ENCODE assay signal across 20 cellular contexts in genomic region chr22:49869091-49869830, GRCh38. TPM values are rescaled to one million over a fixed set of nuclear protein-coding genes. Genes with fewer than 3 reads are reported as not detected.
DNase-seq lines count a peak whose midpoint lies in the region; ATAC-seq and TF ChIP-seq lines count a peak whose summit lies in the region.
"Had no signal": no experiment of that assay in that cellular context is flagged by ENCODE, and none has a peak within 500 bp of the region (broad histone marks: within the 10 kb centered on the region; RNA-seq: fewer than 3 reads in every experiment).

No MANE protein-coding gene starts in this region.

- intact Hi-C loops in CD8-positive, alpha-beta T cell (cut with DNase I, micrococcal nuclease) = loop anchor here in 1 of 2 experiments (5.0 kb wide), 1 partner anchor 42 kb away; the partner anchor contains the start of gene BRD1
- intact Hi-C loops in natural killer cell (cut with micrococcal nuclease) = loop anchor here (2.0 kb wide), 1 partner anchor 14 kb away; no protein-coding TSS in a partner anchor

- peaks cover 25% of the 10 kb centered on the region for H3K4me1 ChIP-seq in CD8-positive, alpha-beta T cell (ENCODE audit: insufficient read depth, low read length)
- H3K4me1 ChIP-seq: colonic mucosa, heart left ventricle, stomach, upper lobe of left lung had no signal

- no peaks in the 10 kb centered on the region for H3K27me3 ChIP-seq in CD8-positive, alpha-beta T cell (ENCODE audit: insufficient read depth, low read length)
- H3K27me3 ChIP-seq: colonic mucosa, heart left ventricle, MG63, stomach, upper lobe of left lung had no signal

- no peak for TF ChIP-seq CTCF in CD8-positive, alpha-beta T cell (IDR thresholded peaks at IDR 0.05)
- no peak for TF ChIP-seq CTCF in natural killer cell (IDR thresholded peaks at IDR 0.05)

- H3K27ac Mint-ChIP-seq in CD8-positive, alpha-beta T cell = peak overlapping the region; percentile 37
- H3K27ac Mint-ChIP-seq in activated naive CD8-positive, alpha-beta T cell treated with anti-CD3 and anti-CD28 coated beads, Interleukin-2, amount 10 ng/mL, durations not matched to agents 7 days and 5 days = peak overlapping the region; percentile 52
- H3K27ac Mint-ChIP-seq in natural killer cell = peak overlapping the region; percentile 84 to 86
- H3K27ac Mint-ChIP-seq: brain had no signal

- H3K4me3 ChIP-seq in CD8-positive, alpha-beta T cell (ENCODE audit: low read depth, low read length) = no peak overlapping the region
- H3K4me3 ChIP-seq: colonic mucosa, heart left ventricle, MG63, skin epidermis, stomach, upper lobe of left lung had no signal

- H3K4me3 Mint-ChIP-seq in CD8-positive, alpha-beta T cell = peak overlapping the region; percentile 8
- H3K4me3 Mint-ChIP-seq in activated naive CD8-positive, alpha-beta T cell treated with anti-CD3 and anti-CD28 coated beads, Interleukin-2, amount 10 ng/mL, durations not matched to agents 7 days and 5 days = no peak overlapping the region
- H3K4me3 Mint-ChIP-seq in natural killer cell = peak overlapping the region; percentile 69
- H3K4me3 Mint-ChIP-seq: activated CD4-positive, alpha-beta T cell treated with anti-CD3 and anti-CD28 coated beads, Interleukin-2, amount 10 ng/mL, durations not matched to agents 7 days and 5 days; brain had no signal

- H3K9me3 ChIP-seq in CD8-positive, alpha-beta T cell (ENCODE audit: low read length) = peaks cover 2% of the 10 kb centered on the region
- peaks cover 17% of the 10 kb centered on the region for H3K9me3 ChIP-seq in KOPT-K1 (ENCODE audit: insufficient read depth, low read length, poor library complexity, severe bottlenecking)
- H3K9me3 ChIP-seq: colonic mucosa had no signal

- H3K36me3 ChIP-seq in CD8-positive, alpha-beta T cell (ENCODE audit: insufficient read depth, low read length) = no peaks in the 10 kb centered on the region
- H3K36me3 ChIP-seq in KOPT-K1 (ENCODE audit: insufficient read depth, low read length) = peaks cover 9% of the 10 kb centered on the region; the same call in 1 of the 2 replicates
- H3K36me3 ChIP-seq: colonic mucosa, upper lobe of left lung had no signal

- in situ Hi-C loops in G401 (cut with HindIII; ENCODE audit: low sequenced_read_pairs) = no loop called here

- H3K27me3 Mint-ChIP-seq in CD8-positive, alpha-beta T cell (ENCODE audit: low read depth) = no peaks in the 10 kb centered on the region
- H3K27me3 Mint-ChIP-seq in activated naive CD8-positive, alpha-beta T cell treated with anti-CD3 and anti-CD28 coated beads, Interleukin-2, amount 10 ng/mL, durations not matched to agents 7 days and 5 days = no peaks in the 10 kb centered on the region
- H3K27me3 Mint-ChIP-seq in natural killer cell (ENCODE audit: low read depth in 2 of 2) = no peaks in the 10 kb centered on the region
- H3K27me3 Mint-ChIP-seq: activated CD4-positive, alpha-beta T cell treated with anti-CD3 and anti-CD28 coated beads, Interleukin-2, amount 10 ng/mL, durations not matched to agents 7 days and 5 days had no signal

- no peak for DNase-seq in CD8-positive, alpha-beta T cell
- no peak for DNase-seq in activated naive CD8-positive, alpha-beta T cell treated with anti-CD3 and anti-CD28 coated beads, Interleukin-2, amount 10 ng/mL, durations not matched to agents 7 days and 5 days
- DNase-seq in natural killer cell (peak; percentile 53), G401 (ENCODE audit: low spot score) (no peak), pons (ENCODE audit: low spot score) (no peak), KG1 (lab: John Stamatoyannopoulos, UW) (no peak)
- DNase-seq: activated CD4-positive, alpha-beta T cell treated with anti-CD3 and anti-CD28 coated beads, Interleukin-2, amount 10 ng/mL, durations not matched to agents 7 days and 5 days; activated T-cell treated with anti-CD3 and anti-CD28 coated beads for 4 hours; colonic mucosa; COR-L47; HCEC 1CT; heart left ventricle; MG63; NCI-H146; stomach; upper lobe of left lung had no signal

- peaks cover 26% of the 10 kb centered on the region for H3K9me3 Mint-ChIP-seq in CD8-positive, alpha-beta T cell
- H3K9me3 Mint-ChIP-seq in activated naive CD8-positive, alpha-beta T cell treated with anti-CD3 and anti-CD28 coated beads, Interleukin-2, amount 10 ng/mL, durations not matched to agents 7 days and 5 days = peaks cover 17% of the 10 kb centered on the region
- H3K9me3 Mint-ChIP-seq in natural killer cell = peaks cover 0 to 2% of the 10 kb centered on the region in 2 donors

- CTCF ChIA-PET in CD8-positive, alpha-beta T cell (lab: Charles Lee) = no interaction called here

- H3K27ac ChIP-seq in CD8-positive, alpha-beta T cell (ENCODE audit: low read depth, low read length) = no peak overlapping the region
- peak overlapping the region; percentile 91 for H3K27ac ChIP-seq in KOPT-K1 (ENCODE audit: low read depth, low read length, poor library complexity, severe bottlenecking)
- H3K27ac ChIP-seq: colonic mucosa, heart left ventricle had no signal

- H3K36me3 Mint-ChIP-seq in CD8-positive, alpha-beta T cell = peaks cover 48% of the 10 kb centered on the region
- H3K36me3 Mint-ChIP-seq in activated naive CD8-positive, alpha-beta T cell treated with anti-CD3 and anti-CD28 coated beads, Interleukin-2, amount 10 ng/mL, durations not matched to agents 7 days and 5 days = peaks cover 63% of the 10 kb centered on the region
- no peaks in the 10 kb centered on the region for H3K36me3 Mint-ChIP-seq in natural killer cell

- POLR2A ChIA-PET in CD8-positive, alpha-beta T cell (lab: Charles Lee) = interaction anchor here (1.3 to 3.9 kb wide), 3 partner anchors 14 to 49 kb away, joined by 3 to 13 read pairs (median 4); partner anchors contain the start of genes ALG12 and CRELD2
- POLR2A ChIA-PET in activated naive CD8-positive, alpha-beta T cell treated with anti-CD3 and anti-CD28 coated beads, Interleukin-2, amount 10 ng/mL, durations not matched to agents 7 days and 5 days (lab: Charles Lee) = no interaction called here

- no peak for ATAC-seq in CD8-positive, alpha-beta T cell
- no peak for ATAC-seq in activated naive CD8-positive, alpha-beta T cell treated with anti-CD3 and anti-CD28 coated beads, Interleukin-2, amount 10 ng/mL, durations not matched to agents 7 days and 5 days (ENCODE audit: low read depth)
- ATAC-seq in natural killer cell = peak; percentile 59 to 78 (median 62)
- ATAC-seq: heart left ventricle, left lobe of liver had no signal

- H3K4me1 Mint-ChIP-seq in CD8-positive, alpha-beta T cell (ENCODE audit: low read depth) = peaks cover 68% of the 10 kb centered on the region
- H3K4me1 Mint-ChIP-seq in activated naive CD8-positive, alpha-beta T cell treated with anti-CD3 and anti-CD28 coated beads, Interleukin-2, amount 10 ng/mL, durations not matched to agents 7 days and 5 days = peaks cover 31% of the 10 kb centered on the region
- peaks cover 63 to 71% of the 10 kb centered on the region in 2 donors for H3K4me1 Mint-ChIP-seq in natural killer cell
- H3K4me1 Mint-ChIP-seq: brain had no signal

RNA-seq across cellular contexts. Expression of gene ZBED4, which starts 15.6 kb away (rescaled TPM):
- 10 to 100 TPM; 16.2 to 16.6 TPM for total RNA-seq in CD8-positive, alpha-beta T cell
- total RNA-seq in activated naive CD8-positive, alpha-beta T cell treated with anti-CD3 and anti-CD28 coated beads, Interleukin-2, amount 10 ng/mL, durations not matched to agents 7 days and 5 days = 10 to 100 TPM; 21.0 to 21.5 TPM
- total RNA-seq in natural killer cell = 10 to 100 TPM; 21.1 to 24.5 (median 22.7) TPM
- total RNA-seq in G401 (2014; rRNA removed; shearing (Covaris generic)) = 10.0 and 12.8 TPM in 2 replicates

RNA-seq across cellular contexts. Expression of gene BRD1, which starts 41.6 kb away (rescaled TPM):
- total RNA-seq in CD8-positive, alpha-beta T cell = 100 to 1,000 TPM; 159 to 167 TPM
- 10 to 100 TPM; 56.7 to 56.9 TPM for total RNA-seq in activated naive CD8-positive, alpha-beta T cell treated with anti-CD3 and anti-CD28 coated beads, Interleukin-2, amount 10 ng/mL, durations not matched to agents 7 days and 5 days
- total RNA-seq in natural killer cell = 100 to 1,000 TPM; 126 to 154 (median 132) TPM
- total RNA-seq in G401 (2014; rRNA removed; shearing (Covaris generic)) = 19.3 and 27.5 TPM in 2 replicates

RNA-seq across cellular contexts. Expression of gene ALG12, which starts 49.0 kb away (rescaled TPM):
- 10 to 100 TPM; 11.4 to 15.2 TPM for total RNA-seq in CD8-positive, alpha-beta T cell
- total RNA-seq in activated naive CD8-positive, alpha-beta T cell treated with anti-CD3 and anti-CD28 coated beads, Interleukin-2, amount 10 ng/mL, durations not matched to agents 7 days and 5 days = 10 to 100 TPM; 18.0 to 20.2 TPM
- total RNA-seq in natural killer cell = 10 to 100 TPM; 17.2 to 22.7 (median 19.2) TPM
- 23.8 and 24.1 TPM in 2 replicates for total RNA-seq in G401 (2014; rRNA removed; shearing (Covaris generic))

RNA-seq across cellular contexts. Expression of gene CRELD2, which starts 49.2 kb away (rescaled TPM):
- 10 to 100 TPM; 26.3 to 28.1 TPM for total RNA-seq in CD8-positive, alpha-beta T cell
- total RNA-seq in activated naive CD8-positive, alpha-beta T cell treated with anti-CD3 and anti-CD28 coated beads, Interleukin-2, amount 10 ng/mL, durations not matched to agents 7 days and 5 days = 10 to 100 TPM; 40.3 to 41.0 TPM
- total RNA-seq in natural killer cell = 10 to 100 TPM; 45.1 to 69.8 (median 48.5) TPM
- 85.5 and 121 TPM in 2 replicates for total RNA-seq in G401 (2014; rRNA removed; shearing (Covaris generic))

Comparison
In these comparisons a context has a peak if more than half of its experiments do, and no peak if none do; other contexts are left out.
1. ATAC-seq: peak in natural killer cell (3 of 3); none in CD8-positive, alpha-beta T cell (single experiment) and activated naive CD8-positive, alpha-beta T cell treated with anti-CD3 and anti-CD28 coated beads, Interleukin-2, amount 10 ng/mL, durations not matched to agents 7 days and 5 days (single experiment).
2. Peak in every context shown above with its lines, with median percentiles within 50 percentile points of each other: H3K27ac Mint-ChIP-seq.